12 cellular contexts compared by ENCODE assay signal in the genomic region with DNA sequence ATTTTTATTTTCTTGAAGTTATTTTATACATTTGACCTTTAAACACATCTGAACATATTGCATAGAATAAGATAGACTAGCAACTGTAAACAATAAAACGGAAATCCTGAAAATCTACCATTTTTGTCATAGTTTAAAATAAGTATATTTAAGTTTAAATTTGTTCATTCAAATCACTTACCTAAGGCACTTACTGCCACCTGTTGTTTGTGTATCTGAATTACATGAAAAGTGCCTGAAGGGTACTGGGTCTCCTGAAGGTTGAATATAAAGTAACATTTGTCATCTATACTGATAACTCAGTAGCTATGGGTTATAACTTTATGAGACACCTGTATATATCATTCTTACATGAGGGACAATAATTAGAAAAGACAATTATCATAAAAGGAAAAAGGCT. TPM values are rescaled to one million over a fixed set of nuclear protein-coding genes. Genes with fewer than 3 reads are reported as not detected.
DNase-seq lines count a peak whose midpoint lies in the region; ATAC-seq and TF ChIP-seq lines count a peak whose summit lies in the region.
"Had no signal": no experiment of that assay in that cellular context is flagged by ENCODE, and none has a peak within 500 bp of the region (broad histone marks: within the 10 kb centered on the region; RNA-seq: fewer than 3 reads in every experiment).

No MANE protein-coding gene starts in this region.

- H3K27me3 ChIP-seq in A673 (replicated peaks; ENCODE audit: insufficient read depth, low read depth, low read length, poor library complexity) (peaks cover 17% of the 10 kb centered on the region), foreskin keratinocyte (no peaks in the 10 kb centered on the region), gastrocnemius medialis (no peaks in the 10 kb centered on the region)
- H3K27me3 ChIP-seq: brain microvascular endothelial cell had no signal

- no peak overlapping the region for H3K27ac ChIP-seq in A673 (ENCODE audit: low read depth, low read length, poor library complexity, severe bottlenecking)
- H3K27ac ChIP-seq in foreskin keratinocyte = no peak overlapping the region
- no peak overlapping the region for H3K27ac ChIP-seq in gastrocnemius medialis
- H3K27ac ChIP-seq: brain microvascular endothelial cell had no signal

- CTCF ChIA-PET in A673 (lab: Charles Lee) = interaction anchor here (0.6 kb wide), 1 partner anchor 154 kb away, joined by 5 read pairs; no protein-coding TSS in a partner anchor

- H3K9me3 ChIP-seq in A673 (ENCODE audit: low read depth, low read length, poor library complexity, severe bottlenecking) (no peaks in the 10 kb centered on the region), gastrocnemius medialis (no peaks in the 10 kb centered on the region)

- H3K4me3 ChIP-seq in A673 (ENCODE audit: low read depth, low read length, poor library complexity, severe bottlenecking) (no peak overlapping the region), gastrocnemius medialis (no peak overlapping the region)

- no peak for TF ChIP-seq POLR2A in gastrocnemius medialis (IDR thresholded peaks at IDR 0.05)

- no peak for ATAC-seq in foreskin keratinocyte
- no peak for ATAC-seq in HG03159 (IDR thresholded peaks at IDR 0.05; ENCODE audit: unreplicated experiment)
- no peak for ATAC-seq in HG03342 (IDR thresholded peaks at IDR 0.05; ENCODE audit: unreplicated experiment)
- no peak for ATAC-seq in gastrocnemius medialis
- ATAC-seq in HG02610 (IDR thresholded peaks at IDR 0.05; ENCODE audit: unreplicated experiment) = no peak
- ATAC-seq: activated CD8-positive, alpha-beta memory T cell treated with anti-CD3 and anti-CD28 coated beads, Interleukin-2, amount 10 ng/mL, durations not matched to agents 7 days and 5 days had no signal

- intact Hi-C loops in A673 (cut with micrococcal nuclease; ENCODE audit: unreplicated experiment) (loop anchor here (5.0 to 10.0 kb wide), 2 partner anchors 172 to 329 kb away; no protein-coding TSS in a partner anchor), gastrocnemius medialis (cut with DNase I; ENCODE audit: low total_unique reads) (no loop called here)

- H3K4me1 ChIP-seq in A673 (ENCODE audit: insufficient read depth, low read length, poor library complexity, severe bottlenecking) = no peaks in the 10 kb centered on the region
- H3K4me1 ChIP-seq in foreskin keratinocyte = no peaks in the 10 kb centered on the region
- no peaks in the 10 kb centered on the region for H3K4me1 ChIP-seq in gastrocnemius medialis

- DNase-seq in A673 (ENCODE audit: low spot score) (peak; percentile 6), GM13977 (ENCODE audit: low spot score) (no peak), OCI-M1 (lab: John Stamatoyannopoulos, UW) (peak; percentile 29), foreskin keratinocyte (no peak), gastrocnemius medialis (no peak)
- DNase-seq: activated CD8-positive, alpha-beta memory T cell treated with anti-CD3 and anti-CD28 coated beads, Interleukin-2, amount 10 ng/mL, durations not matched to agents 7 days and 5 days; brain microvascular endothelial cell; nucleus accumbens; SIG-M5 had no signal

- POLR2A ChIA-PET in A673 (lab: Charles Lee; ENCODE audit: low non-redundant PET) = no interaction called here

- BruUV-seq in A673 (replicated peaks; lab: Mats Ljungman, UMichigan) = no TSS peak

- H3K36me3 ChIP-seq in A673 (ENCODE audit: insufficient read depth, low read length, poor library complexity, severe bottlenecking) (no peaks in the 10 kb centered on the region), gastrocnemius medialis (no peaks in the 10 kb centered on the region)
- H3K36me3 ChIP-seq: brain microvascular endothelial cell had no signal

- in situ Hi-C loops in GM13977 (cut with MboI; ENCODE audit: low pct_unique_long_range_greater_than_20kb, low sequenced_read_pairs, unreplicated experiment) (no loop called here), gastrocnemius medialis (cut with MboI; ENCODE audit: low sequenced_read_pairs in 4 of 4) (no loop called here)

- TF ChIP-seq CTCF in A673 (conservative IDR thresholded peaks at IDR 0.05; ENCODE audit: low read depth, low read length) (peak; percentile 38; the same call in 1 of the 2 replicates), GM13977 (IDR thresholded peaks at IDR 0.05; ENCODE audit: extremely low read depth, insufficient read depth, missing control alignments) (peak; percentile 37), foreskin keratinocyte (conservative IDR thresholded peaks at IDR 0.05) (peak; percentile 54), gastrocnemius medialis (IDR thresholded peaks at IDR 0.05 in 4 of 5, conservative IDR thresholded peaks at IDR 0.05 in 1 of 5) (no peak)

RNA-seq across cellular contexts. Expression of a gene that starts 38.6 kb away (rescaled TPM):
- not detected in 2 replicates for total RNA-seq in A673 (2021)
- under 0.01 and 0.03 TPM in 2 replicates for total RNA-seq in foreskin keratinocyte
- polyA plus RNA-seq in foreskin keratinocyte = not detected in 2 replicates
- not detected for total RNA-seq in gastrocnemius medialis
- total RNA-seq: activated CD8-positive, alpha-beta memory T cell treated with anti-CD3 and anti-CD28 coated beads, Interleukin-2, amount 10 ng/mL, durations not matched to agents 7 days and 5 days had no signal

RNA-seq across cellular contexts. Expression of a gene that starts 38.8 kb away (rescaled TPM):
- total RNA-seq in A673 (2021) (not detected in 2 replicates), foreskin keratinocyte (not detected in 2 replicates), gastrocnemius medialis (not detected)
- polyA plus RNA-seq in foreskin keratinocyte = not detected in 2 replicates
- total RNA-seq: activated CD8-positive, alpha-beta memory T cell treated with anti-CD3 and anti-CD28 coated beads, Interleukin-2, amount 10 ng/mL, durations not matched to agents 7 days and 5 days had no signal

Comparison
In these comparisons a context has a peak if more than half of its experiments do, and no peak if none do; other contexts are left out.
1. DNase-seq: peak in A673 (single experiment) and OCI-M1 (single experiment); none in GM13977 (single experiment), foreskin keratinocyte (0 of 2) and gastrocnemius medialis (0 of 2).
2. CTCF ChIP-seq: peak in A673 (single experiment), GM13977 (single experiment) and foreskin keratinocyte (single experiment); none in gastrocnemius medialis (0 of 5).